Comparison of ENCODE assay signal across 10 cellular contexts in genomic region chr10:46033602-46034011, GRCh38. TPM values are rescaled to one million over a fixed set of nuclear protein-coding genes. Genes with fewer than 3 reads are reported as not detected.
DNase-seq lines count a peak whose midpoint lies in the region; ATAC-seq, FAIRE-seq and TF ChIP-seq lines count a peak whose summit lies in the region.
"Had no signal": no experiment of that assay in that cellular context is flagged by ENCODE, and none has a peak within 500 bp of the region (broad histone marks: within the 10 kb centered on the region; RNA-seq: fewer than 3 reads in every experiment).

No MANE protein-coding gene starts in this region.

- 0 out of 2 replicates have a peak, but pooled peaks have one; percentile 10 for TF ChIP-seq POLR2A in H54 (IDR thresholded peaks at IDR 0.05; ENCODE audit: low read depth, low read length)

- DNase-seq in H54 (ENCODE audit: insufficient read length, low spot score) = peak; percentile 73
- peak; percentile 64 for DNase-seq in RKO (ENCODE audit: low spot score)
- DNase-seq in skeletal muscle cell (ENCODE audit: low read depth) = peak; percentile 61
- DNase-seq in stimulated activated CD4-positive, alpha-beta T cell treated with anti-CD3 and anti-CD28 coated beads, Interleukin-12 subunit alpha, Interleukin-12 subunit beta, amount 100 ng/mL, for 4 hours = no peak
- DNase-seq in D341Med (ENCODE audit: low spot score) = no peak
- DNase-seq: activated CD4-positive, alpha-beta T cell treated with anti-CD3 and anti-CD28 coated beads, Interleukin-2, amount 50 U/mL, for 1 hour; immature natural killer cell; psoas muscle had no signal

- H3K4me3 ChIP-seq in skeletal muscle cell (ENCODE audit: low read depth, low read length) = no peak overlapping the region
- H3K4me3 ChIP-seq: psoas muscle had no signal

- no peak for FAIRE-seq in H54 (lab: Jason Lieb, UNC)

- ATAC-seq in esophagus mucosa = peak; percentile 69
- ATAC-seq in GM21529 (IDR thresholded peaks at IDR 0.05; ENCODE audit: unreplicated experiment) = no peak
- ATAC-seq: psoas muscle had no signal

RNA-seq across cellular contexts. Expression of gene NCOA4, which starts 3.2 kb away (rescaled TPM):
- 100 TPM for total RNA-seq in esophagus mucosa

RNA-seq across cellular contexts. Expression of gene MSMB, which starts 12.5 kb away (rescaled TPM):
- total RNA-seq in esophagus mucosa = 0.64 TPM
- total RNA-seq: psoas muscle had no signal

Comparison
In these comparisons a context has a peak if more than half of its experiments do, and no peak if none do; other contexts are left out.
1. DNase-seq: peak in H54 (single experiment), RKO (single experiment) and skeletal muscle cell (single experiment); none in stimulated activated CD4-positive, alpha-beta T cell treated with anti-CD3 and anti-CD28 coated beads, Interleukin-12 subunit alpha, Interleukin-12 subunit beta, amount 100 ng/mL, for 4 hours (single experiment) and D341Med (single experiment).